Comparison of ENCODE assay signal across 1 cellular context in the genomic region with DNA sequence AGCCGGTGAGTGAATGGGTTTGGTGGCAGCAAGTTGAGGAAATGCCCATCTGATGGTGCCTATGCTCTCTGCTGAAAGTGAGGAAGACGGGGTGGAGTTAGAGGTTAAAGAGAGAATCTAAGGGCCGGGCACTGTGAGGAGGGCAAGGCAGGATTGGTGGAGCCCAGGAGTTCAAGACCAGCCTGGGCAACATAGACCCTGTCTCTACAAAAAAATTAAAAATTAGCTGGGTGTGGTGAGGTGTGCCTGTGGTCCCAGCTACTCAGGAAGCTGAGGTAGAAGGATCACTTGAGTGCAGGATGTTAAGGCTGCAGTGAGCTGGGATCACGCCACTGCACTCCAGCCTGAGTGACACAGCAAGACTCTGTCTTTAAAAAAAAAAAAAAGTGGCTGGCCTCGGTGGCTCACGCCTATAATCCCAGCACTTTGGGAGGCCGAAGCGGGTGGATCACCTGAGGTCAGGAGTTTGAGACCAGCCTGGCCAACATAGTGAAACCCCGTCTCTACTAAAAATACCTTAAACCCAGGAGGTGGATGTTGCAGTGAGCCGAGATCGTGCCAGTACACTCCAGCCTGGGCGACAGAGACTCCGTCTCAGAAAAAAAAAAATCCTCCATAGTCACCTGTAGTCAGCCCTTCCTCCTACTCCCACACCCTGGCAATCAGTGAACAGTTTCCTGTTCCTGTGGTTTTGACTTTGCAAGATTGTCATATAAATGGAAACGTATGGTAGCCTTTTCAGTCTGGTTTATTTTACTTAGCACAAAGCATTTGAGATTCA.
TF ChIP-seq lines count a peak whose summit lies in the region.

No MANE protein-coding gene starts in this region.

TF ChIP-seq in GM12878, 131 proteins besides CTCF, POLR2A, EP300 and RAD21:
- peak in 1 of 2 experiments; percentile 66; a peak in 2 of 4 replicates for TF ChIP-seq ETV6 (conservative IDR thresholded peaks at IDR 0.05 in 1 of 2, IDR thresholded peaks at IDR 0.05 in 1 of 2; ENCODE audit: borderline replicate concordance in 1 of 2, low read depth in 1 of 2)
- peak in 1 of 2 experiments; percentile 46; a peak in 1 of 3 replicates for TF ChIP-seq EGR1 (IDR thresholded peaks at IDR 0.05; ENCODE audit: borderline replicate concordance in 1 of 2, low read depth in 2 of 2, low read length in 2 of 2)
- TF ChIP-seq GABPA (IDR thresholded peaks at IDR 0.05; ENCODE audit: low read depth): 0 out of 2 replicates have a peak, but pooled peaks have one; percentile 29
- peak; percentile 84 for TF ChIP-seq RUNX3 (IDR thresholded peaks at IDR 0.05; ENCODE audit: low read length)
